Comparison of ENCODE assay signal across 1 cellular context in the genomic region with DNA sequence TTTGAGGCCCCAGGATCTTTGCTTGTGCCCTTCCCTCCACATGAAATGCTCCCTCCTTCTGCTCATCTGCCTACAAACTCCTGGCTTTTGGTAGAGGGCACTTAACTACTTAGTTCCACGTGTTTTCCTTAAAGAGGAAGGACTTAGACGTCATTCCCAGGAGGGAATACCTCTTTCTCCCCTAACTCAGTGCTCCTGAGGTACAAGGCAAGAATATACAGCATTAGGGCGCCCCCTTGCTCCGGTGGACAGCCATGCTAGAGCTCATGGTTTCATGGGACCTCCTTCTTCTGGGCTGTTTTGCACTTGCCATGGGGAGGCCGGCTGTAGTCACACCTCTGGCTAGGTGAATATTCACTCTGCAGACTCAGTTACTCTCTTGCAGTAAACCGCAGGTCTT.
TF ChIP-seq lines count a peak whose summit lies in the region.

No MANE protein-coding gene starts in this region.

TF ChIP-seq in IMR-90, 13 proteins besides CTCF, POLR2A, EP300 and RAD21 (continued from another document):
- TF ChIP-seq NFE2L2 (IDR thresholded peaks at IDR 0.05; ENCODE audit: low read depth, low read length) (no peak), MXI1 (IDR thresholded peaks at IDR 0.05; ENCODE audit: borderline replicate concordance, low read depth, low read length) (no peak)
